In the genomic region with DNA sequence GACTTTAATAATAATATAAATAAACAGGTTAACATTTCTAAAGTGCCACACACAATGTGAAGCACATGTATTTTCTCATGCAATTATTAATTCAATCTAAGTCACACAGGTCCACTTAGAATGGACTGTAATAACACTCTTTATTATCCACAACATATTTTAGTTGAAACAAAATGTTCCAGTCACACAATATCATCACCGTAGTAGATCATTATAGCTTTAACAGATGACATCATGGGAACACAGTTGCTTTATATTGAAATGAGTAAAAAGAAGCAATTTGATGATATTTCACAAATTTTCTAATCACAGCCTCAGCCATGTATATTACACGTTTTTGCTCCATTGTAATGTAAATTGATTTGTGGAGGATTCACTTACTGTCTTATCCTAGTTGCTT, we compare ENCODE assay signal across 20 cellular contexts.
"Had no signal": no experiment of that assay in that cellular context is flagged by ENCODE, and none has a peak within 500 bp of the region (broad histone marks: within the 10 kb centered on the region; RNA-seq: fewer than 3 reads in every experiment).

No MANE protein-coding gene starts in this region.

- H3K27me3 ChIP-seq: breast epithelium had no signal

- ATAC-seq: activated CD8-positive, alpha-beta T cell treated with anti-CD3 and anti-CD28 coated beads, Interleukin-2, amount 10 ng/mL, durations not matched to agents 7 days and 5 days; PC-3; T-helper 17 cell; WTC11 had no signal

- H3K36me3 ChIP-seq: breast epithelium had no signal

- H3K4me1 ChIP-seq: breast epithelium had no signal

- H3K4me3 ChIP-seq: breast epithelium had no signal

- H3K9me3 ChIP-seq: breast epithelium had no signal

- DNase-seq: activated CD4-positive, alpha-beta T cell treated with anti-CD3 and anti-CD28 coated beads for 48 hours; activated CD4-positive, alpha-beta T cell treated with anti-CD3 and anti-CD28 coated beads, Interleukin-2, amount 50 U/mL, for 4 hours; activated CD4-positive, CD25-positive, alpha-beta regulatory T cell treated with anti-CD3 and anti-CD28 coated beads, Interleukin-2, amount 50 U/mL, for 72 hours; activated CD8-positive, alpha-beta T cell treated with anti-CD3 and anti-CD28 coated beads, Interleukin-2, amount 10 ng/mL, durations not matched to agents 7 days and 5 days; activated effector memory CD4-positive, alpha-beta T cell treated with Interleukin-2 at 50 U/mL for 16 hours; activated naive CD4-positive, alpha-beta T cell; activated T-cell treated with anti-CD3 and anti-CD28 coated beads, Interleukin-2, amount 50 U/mL, for 24 hours; aorta; KG1; NCI-H1048; NCI-H146; NCI-H187 treated with DMSO at 0.1 percent for 48 hours; NCI-H2081 treated with DMSO at 0.1 percent for 48 hours; NCI-H446; PC-3; SHP77 treated with DMSO at 0.1 percent for 48 hours; T-helper 17 cell; T-helper 9 cell had no signal
